In genomic region chr17:81222906-81223757, GRCh38 we compare ENCODE assay signal across 8 cellular contexts. TPM values are rescaled to one million over a fixed set of nuclear protein-coding genes. Genes with fewer than 3 reads are reported as not detected.
DNase-seq lines count a peak whose midpoint lies in the region; ATAC-seq, FAIRE-seq and TF ChIP-seq lines count a peak whose summit lies in the region.

Gene CEP131 (minus strand): TSS chr17:81222965. CDS start chr17:81220056, 2,909 bp downstream.

- TF ChIP-seq CTCF in GM12865 (IDR thresholded peaks at IDR 0.05; ENCODE audit: insufficient read depth, low read depth, low read length, missing control alignments) (no peak), pancreas (IDR thresholded peaks at IDR 0.05) (no peak), tibial nerve (IDR thresholded peaks at IDR 0.05) (peak in 1 of 5 experiments; percentile 31)

- H3K36me3 ChIP-seq in pancreas (no peaks in the 10 kb centered on the region), tibial nerve (peaks cover 0 to 22% (median 0%) of the 10 kb centered on the region in 3 donors)

- FAIRE-seq in pancreas (lab: Jason Lieb, UNC): no peak

- peak within 1 kb of the TSS in 1 of 4 donors; percentile 12 for H3K27ac ChIP-seq in pancreas
- peak within 1 kb of the TSS; percentile 33 to 83 (median 74) for H3K27ac ChIP-seq in tibial nerve

- TF ChIP-seq POLR2A in tibial nerve (IDR thresholded peaks at IDR 0.05): peak in 1 of 2 donors; percentile 25

- H3K9me3 ChIP-seq in pancreas (no peaks in the 10 kb centered on the region), tibial nerve (peaks cover 0 to 4% (median 0%) of the 10 kb centered on the region in 4 donors)

- H3K4me3 ChIP-seq in GM12865 (ENCODE audit: low read depth, low read length) (peak within 1 kb of the TSS; percentile 95), pancreas (peak within 1 kb of the TSS; percentile 54 to 90 (median 72)), tibial nerve (peak within 1 kb of the TSS; percentile 57 to 95 (median 68))

- TF ChIP-seq EP300 in tibial nerve (IDR thresholded peaks at IDR 0.05): peak in 1 of 2 donors; percentile 20

- H3K4me1 ChIP-seq in pancreas (peaks cover 0 to 11% (median 7%) of the 10 kb centered on the region in 3 donors), tibial nerve (peaks cover 0 to 22% (median 11%) of the 10 kb centered on the region in 4 donors)

- WGBS in pancreas, 2 donors: 1% methylated on average over 68 to 79 of the region's 79 CpGs
- WGBS in tibial nerve, 2 donors: 1% methylated on average over 48 to 68 of the region's 79 CpGs

- peak; percentile 97 for ATAC-seq in HG02798 (IDR thresholded peaks at IDR 0.05; ENCODE audit: poor library complexity, unreplicated experiment)
- peak; percentile 98 for ATAC-seq in Right ventricle myocardium superior (ENCODE audit: poor library complexity)
- ATAC-seq in pancreas: peak; percentile 93 to 99 (median 96)

- peak; percentile 99 for DNase-seq in GM12865 (ENCODE audit: low read depth)
- peak; percentile 89 for DNase-seq in NCI-H1417 treated with DMSO at 0.1 percent for 48 hours (lab: John Stamatoyannopoulos, UW)
- DNase-seq in SW 1271 (lab: John Stamatoyannopoulos, UW): peak; percentile 91 to 95
- DNase-seq in activated naive CD8-positive, alpha-beta T cell treated with anti-CD3 and anti-CD28 coated beads, Interleukin-2, amount 50 U/mL, for 16 hours (ENCODE audit: low read depth, low spot score): peak; percentile 100
- DNase-seq in Right ventricle myocardium superior: peak; percentile 100
- DNase-seq in pancreas: peak; percentile 99 to 100 (median 100)
- DNase-seq in tibial nerve (ENCODE audit: low spot score in 2 of 2): peak; percentile 96 to 97

- H3K27me3 ChIP-seq in pancreas (no peaks in the 10 kb centered on the region), tibial nerve (no peaks in the 10 kb centered on the region)

- intact Hi-C loops in Right ventricle myocardium superior (cut with DNase I): no loop called here
- intact Hi-C loops in pancreas (cut with DNase I): no loop called here

RNA-seq across cellular contexts. Expression of gene CEP131, which starts in this region (rescaled TPM):
- total RNA-seq in Right ventricle myocardium superior (11.1 TPM), pancreas (1 to 10 TPM; 3.4 to 6.9 (median 4.1) TPM), tibial nerve (10 to 100 TPM in 3 of 4 donors, 1 to 10 TPM in 1; 9.2 to 35.0 (median 20.9) TPM)
- 10 to 100 TPM; 22.5 to 22.8 TPM for polyA plus RNA-seq in pancreas
